In the genomic region with DNA sequence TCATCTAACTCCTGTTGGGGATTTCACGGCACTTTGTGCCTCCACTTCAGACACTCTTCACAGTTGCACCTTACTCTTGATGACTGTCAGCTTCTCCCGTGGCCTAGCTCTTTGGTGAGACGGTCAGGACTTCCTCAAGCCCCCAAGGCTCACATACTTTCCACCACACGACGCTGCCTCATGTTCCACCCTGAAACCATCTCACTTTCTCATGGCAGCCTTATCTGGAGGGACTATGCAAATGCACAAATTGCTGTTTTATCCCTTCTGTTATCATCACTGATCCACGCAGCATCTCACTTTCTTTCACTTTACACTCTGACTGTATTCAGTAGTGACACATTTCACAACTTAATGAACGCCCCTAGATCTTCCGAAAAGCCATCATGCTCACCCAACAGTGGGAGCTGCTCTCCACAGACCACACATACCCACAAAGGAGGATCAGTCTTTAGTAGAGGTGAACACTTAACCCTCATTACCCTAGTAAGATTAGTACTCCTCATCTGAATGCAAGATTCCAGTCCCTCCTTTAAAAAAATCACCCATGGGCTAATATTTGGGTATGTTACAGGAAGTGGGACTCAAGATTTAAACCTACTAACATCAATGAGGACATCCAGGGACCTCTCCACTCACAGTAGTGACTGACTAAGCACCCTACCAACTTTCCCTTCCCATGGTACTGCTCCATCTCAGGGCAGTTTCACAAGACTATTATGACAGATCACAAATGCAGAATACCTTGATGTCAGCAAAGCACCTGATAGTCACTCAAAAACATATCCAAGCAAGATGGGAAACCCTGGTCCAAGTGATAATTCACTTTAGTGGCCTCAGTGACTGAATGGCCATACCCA, we compare ENCODE assay signal across 8 cellular contexts. TPM values are rescaled to one million over a fixed set of nuclear protein-coding genes. Genes with fewer than 3 reads are reported as not detected.
DNase-seq lines count a peak whose midpoint lies in the region; ATAC-seq lines count a peak whose summit lies in the region.

No MANE protein-coding gene starts in this region.

- DNase-seq in activated CD4-positive, alpha-beta memory T cell treated with anti-CD3 and anti-CD28 coated beads, Interleukin-2, amount 10 ng/mL, durations not matched to agents 7 days and 5 days: peak; percentile 65
- DNase-seq in stimulated activated CD4-positive, alpha-beta T cell treated with anti-CD3 and anti-CD28 coated beads, Interleukin-15, amount 100 ng/mL, for 48 hours (ENCODE audit: low read depth in 2 of 2): peak; percentile 52
- DNase-seq in HPDE6-E6E7 (ENCODE audit: extremely low spot score): no peak
- DNase-seq in EL: no peak
- DNase-seq in sciatic nerve (ENCODE audit: low spot score): no peak
- DNase-seq in occipital lobe (lab: John Stamatoyannopoulos, UW): no peak

- POLR2A ChIA-PET in activated CD4-positive, alpha-beta memory T cell treated with anti-CD3 and anti-CD28 coated beads, Interleukin-2, amount 10 ng/mL, durations not matched to agents 7 days and 5 days (lab: Charles Lee): interaction anchor here (0.8 to 4.8 kb wide), 13 partner anchors 14 to 128 kb away, joined by 3 to 40 read pairs (median 4); a partner anchor contains a TSS

- peaks cover 69% of the 10 kb centered on the region for H3K4me1 Mint-ChIP-seq in activated CD4-positive, alpha-beta memory T cell treated with anti-CD3 and anti-CD28 coated beads, Interleukin-2, amount 10 ng/mL, durations not matched to agents 7 days and 5 days

- CTCF ChIA-PET in activated CD4-positive, alpha-beta memory T cell treated with anti-CD3 and anti-CD28 coated beads, Interleukin-2, amount 10 ng/mL, durations not matched to agents 7 days and 5 days (lab: Charles Lee): no interaction called here

- H3K27me3 Mint-ChIP-seq in activated CD4-positive, alpha-beta memory T cell treated with anti-CD3 and anti-CD28 coated beads, Interleukin-2, amount 10 ng/mL, durations not matched to agents 7 days and 5 days: no peaks in the 10 kb centered on the region

- ATAC-seq in GM18868 (IDR thresholded peaks at IDR 0.05; ENCODE audit: unreplicated experiment) (peak; percentile 67), HG02870 (IDR thresholded peaks at IDR 0.05; ENCODE audit: unreplicated experiment) (peak; percentile 70), sciatic nerve (no peak)

- no peaks in the 10 kb centered on the region for H3K9me3 Mint-ChIP-seq in activated CD4-positive, alpha-beta memory T cell treated with anti-CD3 and anti-CD28 coated beads, Interleukin-2, amount 10 ng/mL, durations not matched to agents 7 days and 5 days

- intact Hi-C loops in sciatic nerve (cut with DNase I): no loop called here

- H3K4me3 Mint-ChIP-seq in activated CD4-positive, alpha-beta memory T cell treated with anti-CD3 and anti-CD28 coated beads, Interleukin-2, amount 10 ng/mL, durations not matched to agents 7 days and 5 days: peak overlapping the region; percentile 60

- peak overlapping the region; percentile 72 for H3K27ac Mint-ChIP-seq in activated CD4-positive, alpha-beta memory T cell treated with anti-CD3 and anti-CD28 coated beads, Interleukin-2, amount 10 ng/mL, durations not matched to agents 7 days and 5 days

- peaks cover 48% of the 10 kb centered on the region for H3K36me3 Mint-ChIP-seq in activated CD4-positive, alpha-beta memory T cell treated with anti-CD3 and anti-CD28 coated beads, Interleukin-2, amount 10 ng/mL, durations not matched to agents 7 days and 5 days (ENCODE audit: low read depth)

RNA-seq across cellular contexts. Expression of a gene that starts 35.4 kb away (rescaled TPM):
- total RNA-seq in activated CD4-positive, alpha-beta memory T cell treated with anti-CD3 and anti-CD28 coated beads, Interleukin-2, amount 10 ng/mL, durations not matched to agents 7 days and 5 days: 100 to 1,000 TPM; 201 to 208 TPM
- 173 TPM for total RNA-seq in sciatic nerve
- total RNA-seq in occipital lobe: 246 TPM

Comparison
In these comparisons a context has a peak if more than half of its experiments do, and no peak if none do; other contexts are left out.
1. DNase-seq: peak in activated CD4-positive, alpha-beta memory T cell treated with anti-CD3 and anti-CD28 coated beads, Interleukin-2, amount 10 ng/mL, durations not matched to agents 7 days and 5 days (single experiment) and stimulated activated CD4-positive, alpha-beta T cell treated with anti-CD3 and anti-CD28 coated beads, Interleukin-15, amount 100 ng/mL, for 48 hours (2 of 2); none in HPDE6-E6E7 (single experiment), EL (single experiment), sciatic nerve (single experiment) and occipital lobe (single experiment).